9 cellular contexts compared by ENCODE assay signal in the genomic region with DNA sequence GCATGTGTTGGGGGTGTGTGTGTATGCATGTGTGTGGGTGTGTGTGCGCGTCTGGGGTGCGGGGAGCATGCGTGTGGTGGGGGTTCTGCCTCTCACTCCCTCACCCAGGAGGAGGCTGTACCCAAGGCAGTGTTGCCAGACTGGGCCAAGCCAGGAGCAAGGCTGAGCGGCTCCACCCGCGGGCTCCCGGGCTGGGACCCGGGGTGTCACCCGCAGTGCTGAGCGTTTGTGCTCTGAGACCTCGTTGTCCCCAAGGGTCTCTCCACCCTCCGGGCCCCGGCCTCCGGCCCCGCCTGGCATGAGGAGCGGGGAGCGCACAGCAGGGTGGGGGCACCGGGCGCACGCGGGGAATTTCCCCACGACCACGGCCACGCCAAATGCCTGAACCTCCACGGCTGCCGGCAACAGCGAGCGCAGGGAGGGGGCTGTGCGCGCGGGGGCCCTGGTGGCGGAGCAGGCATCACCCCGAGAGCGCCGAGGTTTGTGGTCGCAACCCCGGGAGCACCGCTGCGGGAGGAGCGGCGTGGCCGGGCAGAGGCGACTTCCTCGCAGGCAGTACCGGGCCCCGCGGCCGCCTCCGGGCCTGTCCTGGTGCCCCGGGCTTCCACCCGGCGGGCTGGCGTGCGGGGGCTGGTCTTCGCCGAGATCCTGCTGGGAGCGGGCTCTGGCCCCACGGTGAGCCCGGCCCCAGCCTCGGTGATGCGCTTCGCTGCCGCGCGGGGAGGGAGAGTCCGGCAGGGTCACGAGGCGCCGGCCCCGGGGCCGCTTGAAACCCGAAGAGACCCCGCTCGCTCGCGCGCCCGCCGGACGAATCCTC. TPM values are rescaled to one million over a fixed set of nuclear protein-coding genes. Genes with fewer than 3 reads are reported as not detected.
A peak's percentile ranks its signal among the peaks of the same experiment; 100 is the strongest.
DNase-seq lines count a peak whose midpoint lies in the region; ATAC-seq, FAIRE-seq and TF ChIP-seq lines count a peak whose summit lies in the region.
"Had no signal": no experiment of that assay in that cellular context is flagged by ENCODE, and none has a peak within 500 bp of the region (broad histone marks: within the 10 kb centered on the region; RNA-seq: fewer than 3 reads in every experiment).

No MANE protein-coding gene starts in this region.

- no peak for DNase-seq in PC-3
- DNase-seq in effector memory CD4-positive, alpha-beta T cell: peak in 1 of 3 donors; percentile 28
- DNase-seq in vagina (ENCODE audit: extremely low spot score in 2 of 2): no peak
- DNase-seq in DMS79 (lab: John Stamatoyannopoulos, UW): no peak
- no peak for DNase-seq in BE2C
- no peak for DNase-seq in GM12892 (ENCODE audit: insufficient read length)

- TF ChIP-seq CTCF in PC-3 (conservative IDR thresholded peaks at IDR 0.05; ENCODE audit: low read depth, low read length) (no peak), vagina (IDR thresholded peaks at IDR 0.05) (no peak), BE2C (IDR thresholded peaks at IDR 0.05; ENCODE audit: low read depth, low read length) (no peak)

- H3K79me2 ChIP-seq in PC-3 (ENCODE audit: low read length): no peaks in the 10 kb centered on the region

- peak overlapping the region; percentile 40 to 76 (median 63) for H3K9ac ChIP-seq in BLaER1 treated with 17β-estradiol and CSF1 and Interleukin-3, amounts not matched to agents 10 nM and 100 nM
- H3K9ac ChIP-seq in PC-3 (ENCODE audit: low read length): no peak overlapping the region

- TF ChIP-seq POLR2A in vagina (IDR thresholded peaks at IDR 0.05) (no peak), GM12892 (IDR thresholded peaks at IDR 0.05; ENCODE audit: low read depth, low read length) (no peak)

- H3F3A ChIP-seq in PC-3 (ENCODE audit: low read length, unreplicated experiment): no peaks in the 10 kb centered on the region

- intact Hi-C loops in PC-3 (cut with micrococcal nuclease) (no loop called here), vagina (cut with DNase I) (no loop called here)

- POLR2A ChIA-PET in PC-3 (lab: Charles Lee; ENCODE audit: unreplicated experiment): interaction anchor here (0.6 kb wide), 1 partner anchor 30 kb away, joined by 3 read pairs; no protein-coding TSS in a partner anchor

- H4K20me1 ChIP-seq in BLaER1 treated with 17β-estradiol and CSF1 and Interleukin-3, amounts not matched to agents 10 nM and 100 nM: peaks cover 0 to 52% (median 29%) of the 10 kb centered on the region in 11 experiments; a peak in 16 of 22 replicates
- H4K20me1 ChIP-seq in PC-3 (ENCODE audit: low read length): no peaks in the 10 kb centered on the region

- peak; percentile 45 for ATAC-seq in PC-3

- peak overlapping the region; percentile 93 to 100 (median 99) for H3K4me2 ChIP-seq in BLaER1 treated with 17β-estradiol and CSF1 and Interleukin-3, amounts not matched to agents 10 nM and 100 nM
- peak overlapping the region; percentile 74 for H3K4me2 ChIP-seq in PC-3 (ENCODE audit: low read length)

- CTCF ChIA-PET in PC-3 (lab: Charles Lee): no interaction called here

- FAIRE-seq in GM12892 (lab: Jason Lieb, UNC): no peak
- FAIRE-seq: colon had no signal

- H3K27me3 ChIP-seq in BLaER1 treated with 17β-estradiol and CSF1 and Interleukin-3, amounts not matched to agents 10 nM and 100 nM: peaks cover 37 to 63% (median 44%) of the 10 kb centered on the region in 11 experiments
- H3K27me3 ChIP-seq in PC-3 (ENCODE audit: low read length) (peaks cover 14% of the 10 kb centered on the region), vagina (no peaks in the 10 kb centered on the region), BE2C (no peaks in the 10 kb centered on the region)
- no peaks in the 10 kb centered on the region for H3K27me3 ChIP-seq in effector memory CD4-positive, alpha-beta T cell (replicated peaks; ENCODE audit: control insufficient read depth, insufficient read depth, low read length, poor library complexity, severe bottlenecking)

- H3K27ac ChIP-seq in BLaER1 treated with 17β-estradiol and CSF1 and Interleukin-3, amounts not matched to agents 10 nM and 100 nM: peak overlapping the region in 2 of 11 experiments; percentile 9 to 24; a peak in 3 of 22 replicates
- H3K27ac ChIP-seq in PC-3 (ENCODE audit: low read length) (no peak overlapping the region), mesodermal cell (ENCODE audit: low read depth, low read length, severe bottlenecking) (no peak overlapping the region), vagina (peak overlapping the region; percentile 4)
- H3K27ac ChIP-seq in effector memory CD4-positive, alpha-beta T cell (ENCODE audit: insufficient read depth, low read length, poor library complexity, severe bottlenecking): no peak overlapping the region

- H3K36me3 ChIP-seq in BLaER1 treated with 17β-estradiol and CSF1 and Interleukin-3, amounts not matched to agents 10 nM and 100 nM: peaks cover 3 to 11% (median 6%) of the 10 kb centered on the region in 11 experiments; a peak in 21 of 22 replicates
- no peaks in the 10 kb centered on the region; the same call in 1 of the 2 replicates for H3K36me3 ChIP-seq in PC-3 (ENCODE audit: low read depth, low read length)
- no peaks in the 10 kb centered on the region for H3K36me3 ChIP-seq in effector memory CD4-positive, alpha-beta T cell (ENCODE audit: control insufficient read depth, insufficient read depth, low read length)
- peaks cover 12% of the 10 kb centered on the region for H3K36me3 ChIP-seq in mesodermal cell (ENCODE audit: control insufficient read depth, insufficient read depth, low read length)
- H3K36me3 ChIP-seq in vagina: peaks cover 0 to 4% of the 10 kb centered on the region in 2 donors
- peaks cover 3% of the 10 kb centered on the region for H3K36me3 ChIP-seq in BE2C

- no TSS peak for BruUV-seq in PC-3 (replicated peaks; lab: Mats Ljungman, UMichigan)

- peaks cover 14 to 35% (median 25%) of the 10 kb centered on the region in 10 experiments for H3K4me1 ChIP-seq in BLaER1 treated with 17β-estradiol and CSF1 and Interleukin-3, amounts not matched to agents 10 nM and 100 nM
- H3K4me1 ChIP-seq in PC-3 (ENCODE audit: insufficient read depth, low read length) (no peaks in the 10 kb centered on the region), mesodermal cell (ENCODE audit: control insufficient read depth, insufficient read depth, low read length, poor library complexity, severe bottlenecking) (no peaks in the 10 kb centered on the region), vagina (peaks cover 16% of the 10 kb centered on the region), BE2C (no peaks in the 10 kb centered on the region)
- no peaks in the 10 kb centered on the region for H3K4me1 ChIP-seq in effector memory CD4-positive, alpha-beta T cell (ENCODE audit: control insufficient read depth, insufficient read depth, low read length, poor library complexity, severe bottlenecking)

- WGBS in mesodermal cell (ENCODE audit: insufficient coverage in 2 of 2), 2 experiments: 5 to 8% methylated on average over 62 to 67 of the region's 81 CpGs

- 0 out of 2 replicates have a peak overlapping the region, but pooled peaks have one; percentile 38 for H2AFZ ChIP-seq in PC-3 (ENCODE audit: low read length)

- peaks cover 0 to 11% (median 5%) of the 10 kb centered on the region in 11 experiments; a peak in 6 of 22 replicates for H3K9me3 ChIP-seq in BLaER1 treated with 17β-estradiol and CSF1 and Interleukin-3, amounts not matched to agents 10 nM and 100 nM (replicated peaks in 1 of 11)
- H3K9me3 ChIP-seq in PC-3 (ENCODE audit: low read length): no peaks in the 10 kb centered on the region
- H3K9me3 ChIP-seq in effector memory CD4-positive, alpha-beta T cell (ENCODE audit: control insufficient read depth, low read length): no peaks in the 10 kb centered on the region
- no peaks in the 10 kb centered on the region for H3K9me3 ChIP-seq in mesodermal cell (ENCODE audit: control insufficient read depth, low read length)
- no peaks in the 10 kb centered on the region for H3K9me3 ChIP-seq in vagina
- H3K9me3 ChIP-seq in BE2C: no peaks in the 10 kb centered on the region

- H3K9me2 ChIP-seq in PC-3 (replicated peaks; ENCODE audit: low read length): no peaks in the 10 kb centered on the region

- peak overlapping the region; percentile 57 to 75 (median 64) for H3K4me3 ChIP-seq in BLaER1 treated with 17β-estradiol and CSF1 and Interleukin-3, amounts not matched to agents 10 nM and 100 nM
- H3K4me3 ChIP-seq in PC-3 (ENCODE audit: low read length): peak overlapping the region; percentile 48
- peak overlapping the region; percentile 81 for H3K4me3 ChIP-seq in effector memory CD4-positive, alpha-beta T cell (ENCODE audit: insufficient read depth, low read depth, low read length, poor library complexity, severe bottlenecking)
- H3K4me3 ChIP-seq in mesodermal cell (ENCODE audit: extremely low read depth, insufficient read depth, low read length, poor library complexity, severe bottlenecking): peak overlapping the region; percentile 41
- H3K4me3 ChIP-seq in vagina: peak overlapping the region; percentile 54 to 80
- no peak overlapping the region for H3K4me3 ChIP-seq in BE2C (ENCODE audit: low read depth, low read length)

RNA-seq across cellular contexts. Expression of a gene that starts 7.4 kb away (rescaled TPM):
- total RNA-seq in PC-3 (2014; rRNA removed): not detected in 2 replicates
- polyA plus RNA-seq in mesodermal cell (2013, experiment 1 of 2): 0.18 TPM
- 0.20 TPM for polyA plus RNA-seq in mesodermal cell (2013, experiment 2 of 2)
- 0.25 TPM for total RNA-seq in vagina
- not detected for polyA plus RNA-seq in BE2C (2012; ENCODE audit: insufficient read depth, insufficient read length, low read depth)
- not detected for polyA plus RNA-seq in GM12892 (2012; ENCODE audit: missing spikeins)
